In the genomic region with DNA sequence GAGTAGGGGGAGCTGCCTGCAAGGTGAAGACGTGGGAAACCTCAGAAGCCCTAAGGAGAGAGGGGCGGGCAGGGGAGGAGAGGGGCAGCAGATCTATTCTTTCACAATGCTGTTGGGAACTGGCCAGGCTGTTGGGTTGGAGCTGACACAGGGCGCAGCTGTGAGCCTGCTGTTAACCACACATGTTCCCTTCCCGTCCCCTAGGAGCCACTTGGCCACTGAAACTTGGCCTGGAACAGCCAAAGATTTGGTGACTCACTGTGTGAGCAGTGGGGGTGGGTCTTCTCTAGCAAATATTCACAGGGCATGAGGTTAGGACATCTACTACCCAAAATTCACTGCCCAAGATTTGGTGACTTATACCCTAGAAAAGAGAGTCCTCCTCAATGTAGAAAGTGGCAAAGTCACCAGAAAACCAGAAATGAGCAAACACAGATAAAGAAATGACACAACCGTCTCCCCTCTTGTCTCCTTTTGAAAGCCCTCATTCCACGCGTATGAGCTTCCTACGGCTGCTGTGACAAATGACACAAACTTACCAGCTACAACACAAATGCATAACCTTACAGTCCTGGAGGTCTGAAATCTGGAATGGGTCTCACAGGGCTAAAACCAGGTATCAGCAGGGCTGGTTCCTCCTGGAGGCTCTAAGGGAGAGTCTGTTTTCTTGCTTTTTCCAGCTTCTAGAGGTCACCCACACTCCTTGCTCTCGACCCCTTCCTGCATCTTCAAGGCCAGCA, we compare ENCODE assay signal across 8 cellular contexts. TPM values are rescaled to one million over a fixed set of nuclear protein-coding genes. Genes with fewer than 3 reads are reported as not detected.
A peak's percentile ranks its signal among the peaks of the same experiment; 100 is the strongest.
DNase-seq lines count a peak whose midpoint lies in the region; ATAC-seq, FAIRE-seq and TF ChIP-seq lines count a peak whose summit lies in the region.

No MANE protein-coding gene starts in this region.

- H4K20me1 ChIP-seq in astrocyte (ENCODE audit: insufficient read depth, low read length) = peaks cover 98% of the 10 kb centered on the region

- H3K27ac Mint-ChIP-seq in natural killer cell treated with Interleukin-12 subunit alpha and Interleukin-12 subunit beta and Interleukin-15 and Interleukin-18, amount 100 ng/mL, for 72 hours = no peak overlapping the region
- H3K27ac Mint-ChIP-seq in natural killer cell = no peak overlapping the region
- H3K27ac Mint-ChIP-seq in astrocyte (ENCODE audit: unreplicated experiment) = no peak overlapping the region
- no peak overlapping the region for H3K27ac Mint-ChIP-seq in immature natural killer cell

- TF ChIP-seq CTCF in natural killer cell (IDR thresholded peaks at IDR 0.05) (no peak), astrocyte (IDR thresholded peaks at IDR 0.05; ENCODE audit: insufficient read depth, low read depth, low read length) (no peak), left lung (IDR thresholded peaks at IDR 0.05) (no peak), vagina (IDR thresholded peaks at IDR 0.05) (no peak)

- no peaks in the 10 kb centered on the region for H3K36me3 Mint-ChIP-seq in natural killer cell treated with Interleukin-12 subunit alpha and Interleukin-12 subunit beta and Interleukin-15 and Interleukin-18, amount 100 ng/mL, for 72 hours
- H3K36me3 Mint-ChIP-seq in natural killer cell = no peaks in the 10 kb centered on the region
- peaks cover 1% of the 10 kb centered on the region for H3K36me3 Mint-ChIP-seq in astrocyte (ENCODE audit: low read depth, unreplicated experiment)
- no peaks in the 10 kb centered on the region for H3K36me3 Mint-ChIP-seq in immature natural killer cell

- no peaks in the 10 kb centered on the region for H3K9me3 Mint-ChIP-seq in natural killer cell treated with Interleukin-12 subunit alpha and Interleukin-12 subunit beta and Interleukin-15 and Interleukin-18, amount 100 ng/mL, for 72 hours
- H3K9me3 Mint-ChIP-seq in natural killer cell = no peaks in the 10 kb centered on the region
- H3K9me3 Mint-ChIP-seq in astrocyte (ENCODE audit: unreplicated experiment) = no peaks in the 10 kb centered on the region
- H3K9me3 Mint-ChIP-seq in immature natural killer cell = no peaks in the 10 kb centered on the region

- H3K36me3 ChIP-seq in astrocyte (ENCODE audit: insufficient read depth, low read length) = no peaks in the 10 kb centered on the region
- H3K36me3 ChIP-seq in left lung = no peaks in the 10 kb centered on the region
- H3K36me3 ChIP-seq in vagina = no peaks in the 10 kb centered on the region

- no peak overlapping the region for H2AFZ ChIP-seq in astrocyte (ENCODE audit: low read depth, low read length)

- H3K4me1 ChIP-seq in astrocyte (ENCODE audit: insufficient read depth, low read length) (peaks cover 18% of the 10 kb centered on the region), left lung (peaks cover 10 to 61% of the 10 kb centered on the region in 2 donors), vagina (peaks cover 71% of the 10 kb centered on the region)

- no peak overlapping the region for H3K9ac ChIP-seq in astrocyte (ENCODE audit: low read length)

- H3K4me3 Mint-ChIP-seq in natural killer cell treated with Interleukin-12 subunit alpha and Interleukin-12 subunit beta and Interleukin-15 and Interleukin-18, amount 100 ng/mL, for 72 hours = no peak overlapping the region
- H3K4me3 Mint-ChIP-seq in natural killer cell (no peak overlapping the region), astrocyte (ENCODE audit: unreplicated experiment) (peak overlapping the region; percentile 37), immature natural killer cell (no peak overlapping the region)

- peaks cover 0 to 3% of the 10 kb centered on the region in 2 donors for H3K27me3 Mint-ChIP-seq in natural killer cell treated with Interleukin-12 subunit alpha and Interleukin-12 subunit beta and Interleukin-15 and Interleukin-18, amount 100 ng/mL, for 72 hours
- H3K27me3 Mint-ChIP-seq in natural killer cell (ENCODE audit: low read depth in 2 of 2) (peaks cover 3 to 4% of the 10 kb centered on the region in 2 donors), astrocyte (ENCODE audit: low read depth, unreplicated experiment) (no peaks in the 10 kb centered on the region), immature natural killer cell (ENCODE audit: low read depth in 3 of 3) (peaks cover 0 to 10% (median 3%) of the 10 kb centered on the region in 3 donors)

- ATAC-seq in natural killer cell treated with Interleukin-12 subunit alpha and Interleukin-12 subunit beta and Interleukin-15 and Interleukin-18, amount 100 ng/mL, for 72 hours = peak; percentile 28 to 44
- ATAC-seq in natural killer cell (no peak), left lung (peak; percentile 83), GM21737 (IDR thresholded peaks at IDR 0.05; ENCODE audit: unreplicated experiment) (no peak)

- TF ChIP-seq POLR2A in vagina (IDR thresholded peaks at IDR 0.05) = no peak

- peak overlapping the region; percentile 62 for H3K4me2 ChIP-seq in astrocyte (ENCODE audit: low read length)

- H3K4me3 ChIP-seq in astrocyte (ENCODE audit: insufficient read depth, low read depth, low read length) (no peak overlapping the region), left lung (no peak overlapping the region), vagina (no peak overlapping the region)

- intact Hi-C loops in natural killer cell (cut with micrococcal nuclease) = no loop called here
- intact Hi-C loops in left lung (cut with DNase I) = no loop called here
- intact Hi-C loops in vagina (cut with DNase I) = loop anchor here (5.0 kb wide), 1 partner anchor 43 kb away; no protein-coding TSS in a partner anchor

- H3K27me3 ChIP-seq in astrocyte (ENCODE audit: insufficient read depth, low read length) (no peaks in the 10 kb centered on the region), left lung (no peaks in the 10 kb centered on the region), vagina (no peaks in the 10 kb centered on the region)

- H3K27ac ChIP-seq in astrocyte (ENCODE audit: low read depth, low read length) = no peak overlapping the region
- peak overlapping the region; percentile 39 to 62 for H3K27ac ChIP-seq in left lung
- H3K27ac ChIP-seq in vagina = peak overlapping the region; percentile 70

- no peak for DNase-seq in natural killer cell treated with Interleukin-12 subunit alpha and Interleukin-12 subunit beta and Interleukin-15 and Interleukin-18, amount 100 ng/mL, for 72 hours (ENCODE audit: low spot score)
- DNase-seq in natural killer cell = no peak
- DNase-seq in astrocyte (ENCODE audit: low read depth) = peak; percentile 64
- peak in 1 of 2 donors; percentile 80 for DNase-seq in left lung
- DNase-seq in vagina (ENCODE audit: extremely low spot score in 2 of 2) = peak in 1 of 2 donors; percentile 96
- no peak for DNase-seq in NCI-H1417 (lab: John Stamatoyannopoulos, UW)
- no peak for DNase-seq in immature natural killer cell

- peaks cover 0 to 11% of the 10 kb centered on the region in 2 donors for H3K4me1 Mint-ChIP-seq in natural killer cell treated with Interleukin-12 subunit alpha and Interleukin-12 subunit beta and Interleukin-15 and Interleukin-18, amount 100 ng/mL, for 72 hours (ENCODE audit: low read depth in 2 of 2)
- no peaks in the 10 kb centered on the region for H3K4me1 Mint-ChIP-seq in natural killer cell
- H3K4me1 Mint-ChIP-seq in astrocyte (ENCODE audit: low read depth, unreplicated experiment) = peaks cover 21% of the 10 kb centered on the region
- H3K4me1 Mint-ChIP-seq in immature natural killer cell = no peaks in the 10 kb centered on the region

- H3K79me2 ChIP-seq in astrocyte (ENCODE audit: insufficient read depth, low read length) = peaks cover 93% of the 10 kb centered on the region

- H3K9me3 ChIP-seq in astrocyte (ENCODE audit: insufficient read depth, low read depth, low read length) (no peaks in the 10 kb centered on the region), left lung (no peaks in the 10 kb centered on the region), vagina (no peaks in the 10 kb centered on the region)

- no peak for FAIRE-seq in astrocyte (lab: Jason Lieb, UNC)

RNA-seq across cellular contexts. Expression of gene TBC1D16, which starts 6.3 kb away (rescaled TPM):
- 1 to 10 TPM; 1.1 to 3.2 TPM for total RNA-seq in natural killer cell treated with Interleukin-12 subunit alpha and Interleukin-12 subunit beta and Interleukin-15 and Interleukin-18, amount 100 ng/mL, for 72 hours
- total RNA-seq in natural killer cell (under 1 TPM; 0.49 to 1.00 (median 0.65) TPM), astrocyte (37.6 and 45.1 TPM in 2 replicates), left lung (10 to 100 TPM; 28.6 to 49.1 TPM), vagina (18.2 TPM)
- under 1 TPM in 1 of 3 donors, not detected in 2; 0.27 TPM for polyA plus RNA-seq in immature natural killer cell

RNA-seq across cellular contexts. Expression of gene CCDC40, which starts 7.0 kb away (rescaled TPM):
- total RNA-seq in natural killer cell treated with Interleukin-12 subunit alpha and Interleukin-12 subunit beta and Interleukin-15 and Interleukin-18, amount 100 ng/mL, for 72 hours = under 1 TPM in 1 of 2 donors, not detected in 1; 0.56 TPM
- 1 to 10 TPM in 2 of 3 donors, under 1 TPM in 1; 0.95 to 2.4 (median 1.5) TPM for total RNA-seq in natural killer cell
- 5.0 and 7.0 TPM in 2 replicates for total RNA-seq in astrocyte
- total RNA-seq in left lung = 1 to 10 TPM; 8.0 to 8.4 TPM
- 9.3 TPM for total RNA-seq in vagina
- not detected for polyA plus RNA-seq in immature natural killer cell

Comparison
In these comparisons a context has a peak if more than half of its experiments do, and no peak if none do; other contexts are left out.
1. ATAC-seq: peak in natural killer cell treated with Interleukin-12 subunit alpha and Interleukin-12 subunit beta and Interleukin-15 and Interleukin-18, amount 100 ng/mL, for 72 hours (2 of 2) and left lung (single experiment); none in natural killer cell (0 of 3) and GM21737 (single experiment).